ENCODE assay signal across 21 cellular contexts in genomic region chr18:76379226-76380126, GRCh38.
DNase-seq lines count a peak whose midpoint lies in the region; ATAC-seq and TF ChIP-seq lines count a peak whose summit lies in the region.
"Had no signal": no experiment of that assay in that cellular context is flagged by ENCODE, and none has a peak within 500 bp of the region (broad histone marks: within the 10 kb centered on the region; RNA-seq: fewer than 3 reads in every experiment).

No MANE protein-coding gene starts in this region.

- H3K27ac Mint-ChIP-seq in endodermal cell (peak overlapping the region; percentile 30), neural crest cell (ENCODE audit: unreplicated experiment) (no peak overlapping the region)

- TF ChIP-seq CTCF in HCT116 (IDR thresholded peaks at IDR 0.05 in 2 of 3, conservative IDR thresholded peaks at IDR 0.05 in 1 of 3; ENCODE audit: borderline replicate concordance in 1 of 3, insufficient read depth in 1 of 3, low read depth in 2 of 3, low read length in 2 of 3) (no peak), endodermal cell (conservative IDR thresholded peaks at IDR 0.05) (no peak), neural crest cell (conservative IDR thresholded peaks at IDR 0.05) (no peak), uterus (IDR thresholded peaks at IDR 0.05) (no peak)

- H3K4me2 ChIP-seq in HCT116 (ENCODE audit: low read length) = no peak overlapping the region

- H3K4me3 ChIP-seq in HCT116 (replicated peaks in 1 of 2; ENCODE audit: low read depth in 1 of 2, low read length in 2 of 2) (no peak overlapping the region), endodermal cell (ENCODE audit: low read length) (no peak overlapping the region), uterus (no peak overlapping the region)
- H3K4me3 ChIP-seq: GM23248 had no signal

- intact Hi-C loops in HCT116 (cut with micrococcal nuclease) = no loop called here
- intact Hi-C loops in uterus (cut with DNase I; ENCODE audit: low total_unique reads) = no loop called here

- RAD21 ChIA-PET in HCT116 (lab: Charles Lee; ENCODE audit: low non-redundant PET in 1 of 2, low total read pairs in 2 of 2, uncharacterized antibody in 2 of 2, unreplicated experiment in 2 of 2) = no interaction called here

- H3K4me3 Mint-ChIP-seq in endodermal cell (no peak overlapping the region), neural crest cell (peak overlapping the region; percentile 69)
- H3K4me3 Mint-ChIP-seq: CD4-positive, CD25-positive, alpha-beta regulatory T cell; H9 had no signal

- H3K27me3 Mint-ChIP-seq in endodermal cell (ENCODE audit: insufficient read depth) = no peaks in the 10 kb centered on the region
- H3K27me3 Mint-ChIP-seq in neural crest cell (ENCODE audit: low read depth) = no peaks in the 10 kb centered on the region
- H3K27me3 Mint-ChIP-seq: CD4-positive, CD25-positive, alpha-beta regulatory T cell had no signal

- H3K4me1 ChIP-seq in HCT116 (ENCODE audit: control insufficient read depth in 1 of 2, insufficient read depth in 2 of 2, low read length in 2 of 2) = peaks cover 0 to 9% of the 10 kb centered on the region in 2 experiments; a peak in 3 of 4 replicates
- no peaks in the 10 kb centered on the region for H3K4me1 ChIP-seq in endodermal cell (ENCODE audit: control insufficient read depth, insufficient read depth, low read length)
- H3K4me1 ChIP-seq in uterus = peaks cover 0 to 6% of the 10 kb centered on the region in 2 donors

- H3K27me3 ChIP-seq in HCT116 (ENCODE audit: insufficient read depth, low read length) (no peaks in the 10 kb centered on the region), endodermal cell (ENCODE audit: control insufficient read depth, insufficient read depth, low read length, poor library complexity, severe bottlenecking) (no peaks in the 10 kb centered on the region), uterus (no peaks in the 10 kb centered on the region)

- ATAC-seq in HCT116 = no peak
- no peak for ATAC-seq in GM21367 (IDR thresholded peaks at IDR 0.05; ENCODE audit: unreplicated experiment)

- no peaks in the 10 kb centered on the region for H3K79me2 ChIP-seq in HCT116 (ENCODE audit: insufficient read depth, low read length)

- TF ChIP-seq RAD21 in HCT116 (IDR thresholded peaks at IDR 0.05; ENCODE audit: low read depth) = no peak

- H3K36me3 ChIP-seq in HCT116 (ENCODE audit: control insufficient read depth in 1 of 2, insufficient read depth in 2 of 2, low read length in 2 of 2) (no peaks in the 10 kb centered on the region; a peak in 1 of 4 replicates), endodermal cell (ENCODE audit: control insufficient read depth, insufficient read depth, low read length) (no peaks in the 10 kb centered on the region), uterus (no peaks in the 10 kb centered on the region)

- POLR2A ChIA-PET in HCT116 (lab: Charles Lee) = no interaction called here

- no peaks in the 10 kb centered on the region for H3K9me2 ChIP-seq in HCT116 (ENCODE audit: insufficient read depth)

- H3K4me1 Mint-ChIP-seq in endodermal cell (peaks cover 1% of the 10 kb centered on the region), neural crest cell (peaks cover 24% of the 10 kb centered on the region)

- no peaks in the 10 kb centered on the region for H3K9me3 Mint-ChIP-seq in endodermal cell
- H3K9me3 Mint-ChIP-seq in neural crest cell = peaks cover 2% of the 10 kb centered on the region
- H3K9me3 Mint-ChIP-seq: H9 had no signal

- TF ChIP-seq POLR2A in HCT116 (IDR thresholded peaks at IDR 0.05; ENCODE audit: borderline replicate concordance, extremely low read depth, insufficient read depth, insufficient read length) (no peak), uterus (IDR thresholded peaks at IDR 0.05) (no peak)

- no peak overlapping the region for H3K27ac ChIP-seq in HCT116 (ENCODE audit: low read depth, low read length)
- H3K27ac ChIP-seq in endodermal cell (ENCODE audit: low read depth, low read length) = no peak overlapping the region
- no peak overlapping the region for H3K27ac ChIP-seq in uterus
- H3K27ac ChIP-seq: GM23248, RWPE1 had no signal

- no peaks in the 10 kb centered on the region for H4K20me1 ChIP-seq in HCT116 (ENCODE audit: insufficient read depth)

- H3K36me3 Mint-ChIP-seq in endodermal cell (ENCODE audit: low read depth) = peaks cover 38% of the 10 kb centered on the region
- peaks cover 41% of the 10 kb centered on the region for H3K36me3 Mint-ChIP-seq in neural crest cell (ENCODE audit: low read depth)
- H3K36me3 Mint-ChIP-seq: CD4-positive, CD25-positive, alpha-beta regulatory T cell had no signal

- WGBS in endodermal cell (ENCODE audit: insufficient coverage in 1 of 2, insufficient read length in 1 of 2), 2 experiments = 94 to 95% methylated on average over 38 to 53 of the region's 53 CpGs

- CTCF ChIA-PET in HCT116 (lab: Charles Lee) = interaction anchor here (1.5 kb wide), 1 partner anchor 330 kb away, joined by 7 read pairs; no protein-coding TSS in a partner anchor

- TSS peak; percentile 34 for BruUV-seq in HCT116 (replicated peaks; lab: Mats Ljungman, UMichigan)

- no peak overlapping the region for H2AFZ ChIP-seq in HCT116 (ENCODE audit: low read depth, low read length, poor library complexity, severe bottlenecking)
- H2AFZ ChIP-seq: GM23248 had no signal

- no peaks in the 10 kb centered on the region for H3K9me3 ChIP-seq in HCT116 (ENCODE audit: control insufficient read depth in 1 of 2, insufficient read depth in 1 of 2, low read depth in 1 of 2, low read length in 2 of 2)
- no peaks in the 10 kb centered on the region for H3K9me3 ChIP-seq in endodermal cell (ENCODE audit: control insufficient read depth, low read length)
- H3K9me3 ChIP-seq in uterus = no peaks in the 10 kb centered on the region

- DNase-seq in HCT116 (ENCODE audit: low read depth, low spot score) = no peak
- no peak for DNase-seq in endodermal cell
- no peak for DNase-seq in neural crest cell (ENCODE audit: low read depth, low spot score)
- DNase-seq in uterus = peak; percentile 13 to 17
- no peak for DNase-seq in NOMO-1 (lab: John Stamatoyannopoulos, UW; ENCODE audit: unreplicated experiment in 2 of 2)
- DNase-seq in NCI-H1930 (lab: John Stamatoyannopoulos, UW) = no peak
- DNase-seq: CD4-positive, CD25-positive, alpha-beta regulatory T cell; COR-L47; DMS79; GM23248; H9; KG1; NCI-H1105; NCI-H146; NCI-H2029 treated with DMSO at 0.1 percent for 48 hours; NCI-H226; NCI-H510A treated with DMSO at 0.1 percent for 48 hours; NCI-H748 treated with DMSO at 0.1 percent for 48 hours; SHP77 treated with DMSO at 0.1 percent for 48 hours had no signal

- H3K9ac ChIP-seq in HCT116 (ENCODE audit: low read length) (no peak overlapping the region), endodermal cell (ENCODE audit: extremely low read depth, low read length, poor library complexity, severe bottlenecking) (no peak overlapping the region)
- H3K9ac ChIP-seq: GM23248 had no signal

TF ChIP-seq in HCT116, 20 proteins besides CTCF, POLR2A, EP300 and RAD21:
- no peak for TF ChIP-seq CBX3 (IDR thresholded peaks at IDR 0.05; ENCODE audit: low read depth)
- TF ChIP-seq, protein P1, sequence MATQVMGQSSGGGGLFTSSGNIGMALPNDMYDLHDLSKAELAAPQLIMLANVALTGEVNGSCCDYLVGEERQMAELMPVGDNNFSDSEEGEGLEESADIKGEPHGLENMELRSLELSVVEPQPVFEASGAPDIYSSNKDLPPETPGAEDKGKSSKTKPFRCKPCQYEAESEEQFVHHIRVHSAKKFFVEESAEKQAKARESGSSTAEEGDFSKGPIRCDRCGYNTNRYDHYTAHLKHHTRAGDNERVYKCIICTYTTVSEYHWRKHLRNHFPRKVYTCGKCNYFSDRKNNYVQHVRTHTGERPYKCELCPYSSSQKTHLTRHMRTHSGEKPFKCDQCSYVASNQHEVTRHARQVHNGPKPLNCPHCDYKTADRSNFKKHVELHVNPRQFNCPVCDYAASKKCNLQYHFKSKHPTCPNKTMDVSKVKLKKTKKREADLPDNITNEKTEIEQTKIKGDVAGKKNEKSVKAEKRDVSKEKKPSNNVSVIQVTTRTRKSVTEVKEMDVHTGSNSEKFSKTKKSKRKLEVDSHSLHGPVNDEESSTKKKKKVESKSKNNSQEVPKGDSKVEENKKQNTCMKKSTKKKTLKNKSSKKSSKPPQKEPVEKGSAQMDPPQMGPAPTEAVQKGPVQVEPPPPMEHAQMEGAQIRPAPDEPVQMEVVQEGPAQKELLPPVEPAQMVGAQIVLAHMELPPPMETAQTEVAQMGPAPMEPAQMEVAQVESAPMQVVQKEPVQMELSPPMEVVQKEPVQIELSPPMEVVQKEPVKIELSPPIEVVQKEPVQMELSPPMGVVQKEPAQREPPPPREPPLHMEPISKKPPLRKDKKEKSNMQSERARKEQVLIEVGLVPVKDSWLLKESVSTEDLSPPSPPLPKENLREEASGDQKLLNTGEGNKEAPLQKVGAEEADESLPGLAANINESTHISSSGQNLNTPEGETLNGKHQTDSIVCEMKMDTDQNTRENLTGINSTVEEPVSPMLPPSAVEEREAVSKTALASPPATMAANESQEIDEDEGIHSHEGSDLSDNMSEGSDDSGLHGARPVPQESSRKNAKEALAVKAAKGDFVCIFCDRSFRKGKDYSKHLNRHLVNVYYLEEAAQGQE (IDR thresholded peaks at IDR 0.05; ENCODE audit: low read depth) = no peak
- no peak for TF ChIP-seq POLR2AphosphoS5 (IDR thresholded peaks at IDR 0.05; ENCODE audit: low read depth, low read length)
- no peak for TF ChIP-seq TCF7L2 (IDR thresholded peaks at IDR 0.05; ENCODE audit: borderline replicate concordance, extremely low read depth, insufficient read depth, insufficient read length)
- no peak for TF ChIP-seq EZH2phosphoT487 (IDR thresholded peaks at IDR 0.05; ENCODE audit: borderline replicate concordance)
- TF ChIP-seq ATF3 (IDR thresholded peaks at IDR 0.05) = no peak
- no peak for TF ChIP-seq YY1 (IDR thresholded peaks at IDR 0.05; ENCODE audit: extremely low read depth, insufficient replicate concordance, low read depth, low read length)

Comparison
In these comparisons a context has a peak if more than half of its experiments do, and no peak if none do; other contexts are left out.
1. DNase-seq: peak in uterus (2 of 2); none in HCT116 (single experiment), endodermal cell (single experiment), neural crest cell (single experiment), NOMO-1 (0 of 2) and NCI-H1930 (0 of 2).